Comparison of ENCODE assay signal across 24 cellular contexts in the genomic region with DNA sequence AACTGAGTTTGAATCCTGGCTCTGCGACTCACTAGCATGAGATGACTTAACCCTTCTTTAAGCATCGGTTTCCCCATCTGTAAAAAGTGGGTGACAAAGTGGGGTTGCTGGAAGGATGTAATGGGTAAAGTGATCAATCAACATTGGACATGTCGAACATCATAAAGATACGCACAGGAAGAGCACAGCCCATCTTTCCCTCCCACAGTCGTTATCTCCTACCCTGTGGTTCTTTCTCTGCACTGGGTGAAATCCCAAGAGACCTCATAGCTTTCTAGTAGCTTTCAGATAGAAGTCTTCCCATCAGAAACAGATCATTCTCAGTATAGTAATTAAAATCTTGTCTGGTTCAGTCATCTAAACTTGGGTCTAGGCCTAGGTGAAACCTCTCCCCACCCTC.
A peak's percentile ranks its signal among the peaks of the same experiment; 100 is the strongest.
DNase-seq lines count a peak whose midpoint lies in the region; ATAC-seq, FAIRE-seq and TF ChIP-seq lines count a peak whose summit lies in the region.
"Had no signal": no experiment of that assay in that cellular context is flagged by ENCODE, and none has a peak within 500 bp of the region (broad histone marks: within the 10 kb centered on the region; RNA-seq: fewer than 3 reads in every experiment).

No MANE protein-coding gene starts in this region.

- no peaks in the 10 kb centered on the region for H4K20me1 ChIP-seq in BLaER1 treated with 17β-estradiol and CSF1 and Interleukin-3, amounts not matched to agents 10 nM and 100 nM
- no peaks in the 10 kb centered on the region for H4K20me1 ChIP-seq in astrocyte (ENCODE audit: insufficient read depth, low read length)

- H3K27me3 ChIP-seq in left ventricle myocardium inferior (ENCODE audit: low read depth) = no peaks in the 10 kb centered on the region
- no peaks in the 10 kb centered on the region for H3K27me3 ChIP-seq in heart right ventricle
- no peaks in the 10 kb centered on the region for H3K27me3 ChIP-seq in BLaER1 treated with 17β-estradiol and CSF1 and Interleukin-3, amounts not matched to agents 10 nM and 100 nM
- H3K27me3 ChIP-seq in astrocyte (ENCODE audit: insufficient read depth, low read length) = no peaks in the 10 kb centered on the region
- H3K27me3 ChIP-seq in trophoblast cell (ENCODE audit: insufficient read depth, low read length) = no peaks in the 10 kb centered on the region

- no peaks in the 10 kb centered on the region for H3K9me3 ChIP-seq in left ventricle myocardium inferior (replicated peaks)
- no peaks in the 10 kb centered on the region for H3K9me3 ChIP-seq in heart right ventricle
- H3K9me3 ChIP-seq in BLaER1 treated with 17β-estradiol and CSF1 and Interleukin-3, amounts not matched to agents 10 nM and 100 nM (replicated peaks in 1 of 11) = peaks cover 0 to 40% (median 8%) of the 10 kb centered on the region in 11 experiments; a peak in 11 of 22 replicates
- H3K9me3 ChIP-seq in astrocyte (ENCODE audit: insufficient read depth, low read depth, low read length) = no peaks in the 10 kb centered on the region
- H3K9me3 ChIP-seq in trophoblast cell (ENCODE audit: insufficient read depth, low read depth, low read length) = peaks cover 3% of the 10 kb centered on the region

- WGBS in heart right ventricle, 2 donors = 89% methylated on average over 5 of the region's 5 CpGs
- WGBS in trophoblast cell (ENCODE audit: extremely low coverage, insufficient coverage, insufficient read length) = no CpG with 5 or more reads among the region's 5 CpGs

- no peak for ATAC-seq in heart right ventricle
- no peak for ATAC-seq in HG03280 (IDR thresholded peaks at IDR 0.05; ENCODE audit: unreplicated experiment)
- ATAC-seq: GM23338, K562 had no signal

- H2BK5ac ChIP-seq in trophoblast cell (ENCODE audit: low read depth, low read length, poor library complexity) = no peak overlapping the region

- H3K9me3 Mint-ChIP-seq in astrocyte (ENCODE audit: unreplicated experiment) = no peaks in the 10 kb centered on the region
- no peaks in the 10 kb centered on the region for H3K9me3 Mint-ChIP-seq in immature natural killer cell
- H3K9me3 Mint-ChIP-seq: CD4-positive, CD25-positive, alpha-beta regulatory T cell; CD8-positive, alpha-beta memory T cell; GM23338 had no signal

- no peak overlapping the region for H2AK5ac ChIP-seq in trophoblast cell (ENCODE audit: low read length)

- peaks cover 19% of the 10 kb centered on the region for H3K79me2 ChIP-seq in astrocyte (ENCODE audit: insufficient read depth, low read length)
- no peaks in the 10 kb centered on the region for H3K79me2 ChIP-seq in trophoblast cell (ENCODE audit: control insufficient read depth, insufficient read depth, low read length, poor library complexity)

- no peak overlapping the region for H4K8ac ChIP-seq in trophoblast cell (ENCODE audit: low read depth, low read length)

- H2BK120ac ChIP-seq in trophoblast cell (ENCODE audit: insufficient read depth, low read length, poor library complexity) = no peak overlapping the region

- peak overlapping the region; percentile 87 for H3K27ac Mint-ChIP-seq in astrocyte (ENCODE audit: unreplicated experiment)
- no peak overlapping the region for H3K27ac Mint-ChIP-seq in immature natural killer cell
- H3K27ac Mint-ChIP-seq: CD4-positive, CD25-positive, alpha-beta regulatory T cell; CD8-positive, alpha-beta memory T cell; GM23338 had no signal

- H4K91ac ChIP-seq in trophoblast cell (ENCODE audit: low read depth, low read length) = no peak overlapping the region

- H3K4me3 ChIP-seq in left ventricle myocardium inferior (no peak overlapping the region), heart right ventricle (no peak overlapping the region), astrocyte (ENCODE audit: insufficient read depth, low read depth, low read length) (no peak overlapping the region), trophoblast cell (ENCODE audit: low read depth, low read length) (no peak overlapping the region)
- H3K4me3 ChIP-seq in BLaER1 treated with 17β-estradiol and CSF1 and Interleukin-3, amounts not matched to agents 10 nM and 100 nM = no peak overlapping the region
- H3K4me3 ChIP-seq: GM23338, K562 had no signal

- peaks cover 46% of the 10 kb centered on the region for H3K4me1 ChIP-seq in left ventricle myocardium inferior
- peaks cover 5 to 50% (median 20%) of the 10 kb centered on the region in 9 donors for H3K4me1 ChIP-seq in heart right ventricle
- peaks cover 6 to 78% (median 61%) of the 10 kb centered on the region in 10 experiments for H3K4me1 ChIP-seq in BLaER1 treated with 17β-estradiol and CSF1 and Interleukin-3, amounts not matched to agents 10 nM and 100 nM
- H3K4me1 ChIP-seq in astrocyte (ENCODE audit: insufficient read depth, low read length) = peaks cover 35% of the 10 kb centered on the region
- H3K4me1 ChIP-seq in trophoblast cell (ENCODE audit: control insufficient read depth in 1 of 2, insufficient read depth in 2 of 2, low read length in 2 of 2) = peaks cover 13 to 17% of the 10 kb centered on the region in 2 experiments

- peak overlapping the region in 5 of 11 experiments; percentile 6 to 50 (median 38); a peak in 6 of 22 replicates for H3K9ac ChIP-seq in BLaER1 treated with 17β-estradiol and CSF1 and Interleukin-3, amounts not matched to agents 10 nM and 100 nM
- H3K9ac ChIP-seq in astrocyte (ENCODE audit: low read length) = no peak overlapping the region
- no peak overlapping the region for H3K9ac ChIP-seq in trophoblast cell (ENCODE audit: low read length)

- TF ChIP-seq CTCF in left ventricle myocardium inferior (IDR thresholded peaks at IDR 0.05; ENCODE audit: borderline replicate concordance) (no peak), heart right ventricle (IDR thresholded peaks at IDR 0.05) (no peak), astrocyte (IDR thresholded peaks at IDR 0.05; ENCODE audit: insufficient read depth, low read depth, low read length) (no peak)

- no peak overlapping the region for H4K12ac ChIP-seq in trophoblast cell (ENCODE audit: low read depth, low read length)

- no peak overlapping the region for H2BK12ac ChIP-seq in trophoblast cell (ENCODE audit: low read length)

- H3K23ac ChIP-seq in trophoblast cell (ENCODE audit: low read length) = no peak overlapping the region

- intact Hi-C loops in left ventricle myocardium inferior (cut with micrococcal nuclease) = no loop called here
- intact Hi-C loops in heart right ventricle (cut with DNase I) = no loop called here

- H2AFZ ChIP-seq in astrocyte (ENCODE audit: low read depth, low read length) = no peak overlapping the region
- no peak overlapping the region for H2AFZ ChIP-seq in trophoblast cell (ENCODE audit: insufficient read depth, low read length, poor library complexity)
- H2AFZ ChIP-seq: GM23338 had no signal

- H3K4ac ChIP-seq in trophoblast cell (ENCODE audit: low read depth, low read length) = no peak overlapping the region

- DNase-seq in left ventricle myocardium inferior (no peak), heart right ventricle (no peak), astrocyte (ENCODE audit: low read depth) (no peak), trophoblast cell (no peak), immature natural killer cell (no peak), islet precursor cell (no peak)
- DNase-seq: AML-193; CD4-positive, CD25-positive, alpha-beta regulatory T cell; CD8-positive, alpha-beta memory T cell; COR-L47; DMS 273 treated with DMSO at 0.1 percent for 48 hours; DMS53; DND-41; EL; HCEC 1CT had no signal

- peaks cover 15% of the 10 kb centered on the region for H3K36me3 Mint-ChIP-seq in astrocyte (ENCODE audit: low read depth, unreplicated experiment)
- no peaks in the 10 kb centered on the region for H3K36me3 Mint-ChIP-seq in immature natural killer cell
- H3K36me3 Mint-ChIP-seq: CD4-positive, CD25-positive, alpha-beta regulatory T cell; CD8-positive, alpha-beta memory T cell had no signal

- H3K4me3 Mint-ChIP-seq in astrocyte (ENCODE audit: unreplicated experiment) (no peak overlapping the region), immature natural killer cell (no peak overlapping the region)
- H3K4me3 Mint-ChIP-seq: CD4-positive, CD25-positive, alpha-beta regulatory T cell; CD8-positive, alpha-beta memory T cell; GM23338 had no signal

- H3K27me3 Mint-ChIP-seq in astrocyte (ENCODE audit: low read depth, unreplicated experiment) (no peaks in the 10 kb centered on the region), immature natural killer cell (ENCODE audit: low read depth in 3 of 3) (peaks cover 3 to 7% (median 5%) of the 10 kb centered on the region in 3 donors)

- peaks cover 3% of the 10 kb centered on the region for H3K79me1 ChIP-seq in trophoblast cell (ENCODE audit: low read length)

- H3K36me3 ChIP-seq in left ventricle myocardium inferior (no peaks in the 10 kb centered on the region), heart right ventricle (no peaks in the 10 kb centered on the region), astrocyte (ENCODE audit: insufficient read depth, low read length) (no peaks in the 10 kb centered on the region), trophoblast cell (ENCODE audit: control insufficient read depth in 1 of 2, insufficient read depth in 2 of 2, low read length in 2 of 2) (peaks cover 2 to 6% of the 10 kb centered on the region in 2 experiments)
- peaks cover 0 to 15% (median 0%) of the 10 kb centered on the region in 11 experiments; a peak in 2 of 22 replicates for H3K36me3 ChIP-seq in BLaER1 treated with 17β-estradiol and CSF1 and Interleukin-3, amounts not matched to agents 10 nM and 100 nM

- H3K18ac ChIP-seq in trophoblast cell (ENCODE audit: low read length) = peak overlapping the region; percentile 5

- H3K14ac ChIP-seq in trophoblast cell (ENCODE audit: low read length) = no peak overlapping the region

- H3K27ac ChIP-seq in left ventricle myocardium inferior (replicated peaks) (peak overlapping the region; percentile 14), heart right ventricle (no peak overlapping the region), astrocyte (ENCODE audit: low read depth, low read length) (no peak overlapping the region), trophoblast cell (ENCODE audit: low read depth, low read length) (no peak overlapping the region)
- peak overlapping the region in 9 of 11 experiments; percentile 14 to 98 (median 90); a peak in 17 of 22 replicates for H3K27ac ChIP-seq in BLaER1 treated with 17β-estradiol and CSF1 and Interleukin-3, amounts not matched to agents 10 nM and 100 nM
- H3K27ac ChIP-seq: HL-60 had no signal

- peak overlapping the region; percentile 37 to 83 (median 63); a peak in 21 of 22 replicates for H3K4me2 ChIP-seq in BLaER1 treated with 17β-estradiol and CSF1 and Interleukin-3, amounts not matched to agents 10 nM and 100 nM
- H3K4me2 ChIP-seq in astrocyte (ENCODE audit: low read length) (no peak overlapping the region), trophoblast cell (ENCODE audit: low read length) (no peak overlapping the region)
- H3K4me2 ChIP-seq: GM23338 had no signal

- FAIRE-seq in astrocyte (lab: Jason Lieb, UNC) = no peak
- FAIRE-seq: A204.1, GM12891, GM19239, H54, K562 had no signal

- H3K4me1 Mint-ChIP-seq in astrocyte (ENCODE audit: low read depth, unreplicated experiment) = peaks cover 76% of the 10 kb centered on the region
- H3K4me1 Mint-ChIP-seq in immature natural killer cell = no peaks in the 10 kb centered on the region
- H3K4me1 Mint-ChIP-seq: CD8-positive, alpha-beta memory T cell had no signal

Comparison
In these comparisons a context has a peak if more than half of its experiments do, and no peak if none do; other contexts are left out.
1. H3K27ac ChIP-seq: peak in left ventricle myocardium inferior (single experiment) and BLaER1 treated with 17β-estradiol and CSF1 and Interleukin-3, amounts not matched to agents 10 nM and 100 nM (9 of 11); none in heart right ventricle (0 of 10), astrocyte (single experiment) and trophoblast cell (single experiment).
2. H3K4me2 ChIP-seq: peak in BLaER1 treated with 17β-estradiol and CSF1 and Interleukin-3, amounts not matched to agents 10 nM and 100 nM (11 of 11); none in astrocyte (single experiment) and trophoblast cell (single experiment).